ENCODE assay signal across 8 cellular contexts in genomic region chr1:151539321-151540020, GRCh38. TPM values are rescaled to one million over a fixed set of nuclear protein-coding genes. Genes with fewer than 3 reads are reported as not detected.
DNase-seq lines count a peak whose midpoint lies in the region; ATAC-seq and TF ChIP-seq lines count a peak whose summit lies in the region.

No MANE protein-coding gene starts in this region.

- no peak overlapping the region for H2AK5ac ChIP-seq in neuronal stem cell (ENCODE audit: low read depth, low read length)

- H2BK5ac ChIP-seq in neuronal stem cell (ENCODE audit: low read length) = no peak overlapping the region

- H3K27me3 ChIP-seq in neuronal stem cell (ENCODE audit: control insufficient read depth in 3 of 3, insufficient read depth in 3 of 3, low read depth in 1 of 3, low read length in 3 of 3) = no peaks in the 10 kb centered on the region

- H3K4ac ChIP-seq in neuronal stem cell (ENCODE audit: low read length) = no peak overlapping the region

- no peak overlapping the region for H4K91ac ChIP-seq in neuronal stem cell (ENCODE audit: low read depth, low read length, poor library complexity)

- BruUV-seq in Calu3 (replicated peaks; lab: Mats Ljungman, UMichigan) = TSS peak; percentile 76

- peak overlapping the region; percentile 77 for H2AFZ ChIP-seq in neuronal stem cell (ENCODE audit: low read length)

- H3K79me1 ChIP-seq in neuronal stem cell (ENCODE audit: low read depth, low read length) = no peaks in the 10 kb centered on the region

- intact Hi-C loops in Calu3 (cut with micrococcal nuclease; ENCODE audit: unreplicated experiment) = loop anchor here (2.0 to 10.0 kb wide), 4 partner anchors 55 to 297 kb away; no protein-coding TSS in a partner anchor

- H3K9me3 Mint-ChIP-seq in Calu3 (ENCODE audit: low read depth, unreplicated experiment) (no peaks in the 10 kb centered on the region), glutamatergic neuron (ENCODE audit: unreplicated experiment) (peaks cover 3% of the 10 kb centered on the region)
- no peaks in the 10 kb centered on the region for H3K9me3 Mint-ChIP-seq in activated naive CD8-positive, alpha-beta T cell (ENCODE audit: low read depth)

- H3K9ac ChIP-seq in neuronal stem cell (ENCODE audit: low read depth, low read length, poor library complexity) = no peak overlapping the region

- DNase-seq in Calu3 = peak; percentile 99
- peak; percentile 58 for DNase-seq in NCI-H524 treated with DMSO at 0.1 percent for 48 hours (lab: John Stamatoyannopoulos, UW)
- DNase-seq in glutamatergic neuron = no peak
- no peak for DNase-seq in neuronal stem cell (ENCODE audit: low spot score)
- DNase-seq in effector CD8-positive, alpha-beta T cell (lab: John Stamatoyannopoulos, UW) = no peak

- H3K23ac ChIP-seq in neuronal stem cell (ENCODE audit: low read depth, low read length, poor library complexity) = no peak overlapping the region

- no peak overlapping the region for H2BK15ac ChIP-seq in neuronal stem cell (ENCODE audit: low read length)

- H3K27me3 Mint-ChIP-seq in Calu3 (ENCODE audit: unreplicated experiment) (no peaks in the 10 kb centered on the region), glutamatergic neuron (ENCODE audit: unreplicated experiment) (peaks cover 6% of the 10 kb centered on the region)
- peaks cover 6% of the 10 kb centered on the region for H3K27me3 Mint-ChIP-seq in activated naive CD8-positive, alpha-beta T cell

- peak overlapping the region; percentile 4 for H3K27ac ChIP-seq in neuronal stem cell (replicated peaks; ENCODE audit: low read length)

- no peak overlapping the region for H4K8ac ChIP-seq in neuronal stem cell (ENCODE audit: low read depth, low read length)

- peak overlapping the region; percentile 75 for H3K4me2 ChIP-seq in neuronal stem cell (ENCODE audit: insufficient read depth, low read length, poor library complexity, severe bottlenecking)

- CTCF ChIA-PET in Calu3 (lab: Charles Lee) = interaction anchor here (0.6 to 1.6 kb wide), 16 partner anchors 9 to 920 kb away, joined by 3 to 8 read pairs (median 4); partner anchors contain the start of genes PSMB4 and RIIAD1

- peaks cover 0 to 7% of the 10 kb centered on the region in 2 donors for H3K36me3 ChIP-seq in neuronal stem cell (replicated peaks in 1 of 2; ENCODE audit: control insufficient read depth in 2 of 2, insufficient read depth in 2 of 2, low read length in 2 of 2)

- H3K14ac ChIP-seq in neuronal stem cell (ENCODE audit: low read length) = no peak overlapping the region

- peaks cover 9 to 20% of the 10 kb centered on the region in 2 donors for H3K4me1 ChIP-seq in neuronal stem cell (ENCODE audit: control insufficient read depth in 2 of 2, insufficient read depth in 1 of 2, low read depth in 1 of 2, low read length in 2 of 2)

- H2BK12ac ChIP-seq in neuronal stem cell (ENCODE audit: low read length) = no peak overlapping the region

- peak; percentile 57 for ATAC-seq in GM19452 (IDR thresholded peaks at IDR 0.05; ENCODE audit: unreplicated experiment)
- peak; percentile 54 for ATAC-seq in HG03571 (IDR thresholded peaks at IDR 0.05; ENCODE audit: unreplicated experiment)

- H3K4me1 Mint-ChIP-seq in Calu3 (ENCODE audit: low read depth, unreplicated experiment) = peaks cover 28% of the 10 kb centered on the region
- H3K4me1 Mint-ChIP-seq in activated naive CD8-positive, alpha-beta T cell (ENCODE audit: low read depth) = peaks cover 23% of the 10 kb centered on the region
- peaks cover 5% of the 10 kb centered on the region for H3K4me1 Mint-ChIP-seq in glutamatergic neuron (ENCODE audit: low read depth, unreplicated experiment)

- TF ChIP-seq CTCF in Calu3 (IDR thresholded peaks at IDR 0.05; ENCODE audit: unreplicated experiment) = no peak
- no peak for TF ChIP-seq CTCF in glutamatergic neuron (IDR thresholded peaks at IDR 0.05; ENCODE audit: partially characterized antibody, unreplicated experiment)

- H3K18ac ChIP-seq in neuronal stem cell (ENCODE audit: low read length) = no peak overlapping the region

- H3K4me3 Mint-ChIP-seq in Calu3 (ENCODE audit: low read depth, unreplicated experiment) (peak overlapping the region; percentile 86), glutamatergic neuron (ENCODE audit: unreplicated experiment) (peak overlapping the region; percentile 70)
- H3K4me3 Mint-ChIP-seq in activated naive CD8-positive, alpha-beta T cell = peak overlapping the region; percentile 91

- H3K27ac Mint-ChIP-seq in Calu3 (ENCODE audit: unreplicated experiment) (peak overlapping the region; percentile 92), glutamatergic neuron (ENCODE audit: unreplicated experiment) (no peak overlapping the region)
- no peak overlapping the region for H3K27ac Mint-ChIP-seq in activated naive CD8-positive, alpha-beta T cell

- H3K36me3 Mint-ChIP-seq in Calu3 (ENCODE audit: insufficient read depth, unreplicated experiment) (peaks cover 85% of the 10 kb centered on the region), glutamatergic neuron (ENCODE audit: unreplicated experiment) (no peaks in the 10 kb centered on the region)
- H3K36me3 Mint-ChIP-seq in activated naive CD8-positive, alpha-beta T cell = no peaks in the 10 kb centered on the region

- H3K9me3 ChIP-seq in neuronal stem cell (replicated peaks in 1 of 2; ENCODE audit: control insufficient read depth in 2 of 2, insufficient read depth in 1 of 2, low read depth in 1 of 2, low read length in 2 of 2) = no peaks in the 10 kb centered on the region

- no peak overlapping the region for H2BK120ac ChIP-seq in neuronal stem cell (ENCODE audit: low read depth, low read length)

- WGBS in neuronal stem cell (ENCODE audit: extremely low coverage in 2 of 2, insufficient read length in 2 of 2, insufficient replicate concordance in 1 of 2), 2 donors = no CpG with 5 or more reads among the region's 7 CpGs

- peak overlapping the region in 1 of 2 donors; percentile 66 for H3K4me3 ChIP-seq in neuronal stem cell (ENCODE audit: low read length in 2 of 2)

RNA-seq across cellular contexts. Expression of gene TUFT1, which starts 0.6 kb away (rescaled TPM):
- total RNA-seq in Calu3 (2022) (31.4 and 34.3 TPM in 2 replicates), glutamatergic neuron (ENCODE audit: unreplicated experiment) (7.0 TPM)
- polyA plus RNA-seq in neuronal stem cell (2013, experiment 1 of 2) = 8.1 TPM
- 8.3 TPM for polyA plus RNA-seq in neuronal stem cell (2013, experiment 2 of 2)

RNA-seq across cellular contexts. Expression of gene CGN, which starts 28.3 kb away (rescaled TPM):
- total RNA-seq in Calu3 (2022) = 113 and 131 TPM in 2 replicates
- 2.0 TPM for total RNA-seq in glutamatergic neuron (ENCODE audit: unreplicated experiment)
- polyA plus RNA-seq in neuronal stem cell (2013, experiment 1 of 2) = 5.6 TPM
- polyA plus RNA-seq in neuronal stem cell (2013, experiment 2 of 2) = 5.6 TPM

Comparison
In these comparisons a context has a peak if more than half of its experiments do, and no peak if none do; other contexts are left out.
1. DNase-seq: peak in Calu3 (single experiment) and NCI-H524 treated with DMSO at 0.1 percent for 48 hours (single experiment); none in glutamatergic neuron (single experiment), neuronal stem cell (single experiment) and effector CD8-positive, alpha-beta T cell (single experiment).
2. RNA of gene CGN, which starts 28.3 kb away (total RNA-seq): 113 to 131 TPM in Calu3; 2.0 TPM in glutamatergic neuron (single experiment); every median in the first group is over 10 times any median in the second.
3. Peak in every context shown above with its lines, with median percentiles within 50 percentile points of each other: H3K4me3 Mint-ChIP-seq.